Comparison of ENCODE assay signal across 13 cellular contexts in genomic region chr7:82036146-82036886, GRCh38.
DNase-seq lines count a peak whose midpoint lies in the region; ATAC-seq, FAIRE-seq and TF ChIP-seq lines count a peak whose summit lies in the region.
"Had no signal": no experiment of that assay in that cellular context is flagged by ENCODE, and none has a peak within 500 bp of the region (broad histone marks: within the 10 kb centered on the region; RNA-seq: fewer than 3 reads in every experiment).

No MANE protein-coding gene starts in this region.

- TF ChIP-seq POLR2A in IMR-90 (IDR thresholded peaks at IDR 0.05; ENCODE audit: low read depth, low read length) (no peak), body of pancreas (IDR thresholded peaks at IDR 0.05) (no peak)

- no peak for TF ChIP-seq RAD21 in IMR-90 (IDR thresholded peaks at IDR 0.05; ENCODE audit: low read length)

- dilution Hi-C loops in IMR-90 (cut with HindIII; ENCODE audit: low sequenced_read_pairs, unreplicated experiment), result no loop called here

- 0 out of 4 replicates have a peak, but pooled peaks cover 0 to 4% of the 10 kb centered on the region in 2 experiments for H3K79me1 ChIP-seq in IMR-90 (ENCODE audit: low read depth in 1 of 2, low read length in 2 of 2)

- peak overlapping the region; percentile 98 for H3K18ac ChIP-seq in IMR-90 (ENCODE audit: low read depth, low read length)

- H2AK5ac ChIP-seq in IMR-90 (ENCODE audit: low read depth, low read length), result peak overlapping the region; percentile 86

- 86% methylated on average over 1 of the region's 3 CpGs; no CpG with 5 or more reads in 1 of the 2 experiments for WGBS in IMR-90 (ENCODE audit: extremely low coverage in 2 of 2, insufficient read length in 1 of 2), 2 experiments
- WGBS in body of pancreas, 2 donors, result 64 to 68% methylated on average over 3 of the region's 3 CpGs

- H3K27me3 ChIP-seq in IMR-90 (ENCODE audit: control insufficient read depth, insufficient read depth, low read length) (no peaks in the 10 kb centered on the region), bronchial epithelial cell (ENCODE audit: control insufficient read depth, insufficient read depth, low read length) (no peaks in the 10 kb centered on the region), body of pancreas (no peaks in the 10 kb centered on the region)

- TSS peak; percentile 36 for BruUV-seq in IMR-90 (replicated peaks; lab: Mats Ljungman, UMichigan)

- H3K23ac ChIP-seq in IMR-90 (ENCODE audit: low read depth, low read length), result peak overlapping the region; percentile 96

- peaks cover 2% of the 10 kb centered on the region; the same call in 1 of the 2 replicates for H3K9me1 ChIP-seq in IMR-90 (ENCODE audit: insufficient read depth, low read length)

- peak overlapping the region; percentile 98 for H2BK120ac ChIP-seq in IMR-90 (ENCODE audit: low read depth, low read length)

- in situ Hi-C loops in IMR-90 (cut with MboI; ENCODE audit: low sequenced_read_pairs), result loop anchor here (25.0 kb wide), 1 partner anchor 551 kb away; no protein-coding TSS in a partner anchor

- H2BK5ac ChIP-seq in IMR-90 (ENCODE audit: low read depth, low read length, poor library complexity, severe bottlenecking), result peak overlapping the region; percentile 94

- no peak for FAIRE-seq in bronchial epithelial cell (lab: Jason Lieb, UNC)

- H4K5ac ChIP-seq in IMR-90 (ENCODE audit: low read depth, low read length), result peak overlapping the region; percentile 95

- TF ChIP-seq CTCF in IMR-90 (conservative IDR thresholded peaks at IDR 0.05; ENCODE audit: low read depth, low read length) (no peak), bronchial epithelial cell (IDR thresholded peaks at IDR 0.05; ENCODE audit: insufficient read depth, low read length, severe bottlenecking) (no peak), body of pancreas (IDR thresholded peaks at IDR 0.05) (no peak)

- ATAC-seq in IMR-90 (ENCODE audit: low read depth), result peak; percentile 94
- no peak for ATAC-seq in body of pancreas
- ATAC-seq: activated CD8-positive, alpha-beta T cell treated with anti-CD3 and anti-CD28 coated beads, Interleukin-2, amount 10 ng/mL, durations not matched to agents 7 days and 5 days had no signal

- peak overlapping the region; percentile 94 for H3K14ac ChIP-seq in IMR-90 (replicated peaks; ENCODE audit: low read depth, low read length)

- peak overlapping the region; percentile 21 for H2AK9ac ChIP-seq in IMR-90 (replicated peaks; ENCODE audit: low read depth, low read length, poor library complexity)

- H2BK20ac ChIP-seq in IMR-90 (ENCODE audit: low read depth, low read length), result peak overlapping the region; percentile 99

- peak overlapping the region; percentile 63; the same call in 1 of the 2 replicates for H3K4me2 ChIP-seq in IMR-90 (ENCODE audit: low read depth, low read length)

- H3K27ac ChIP-seq in IMR-90 (ENCODE audit: insufficient read depth, low read length), result peak overlapping the region; percentile 87
- no peak overlapping the region for H3K27ac ChIP-seq in body of pancreas

- peak overlapping the region; percentile 88 for H2BK15ac ChIP-seq in IMR-90 (ENCODE audit: low read depth, low read length)

- H3K9ac ChIP-seq in IMR-90 (ENCODE audit: low read depth, low read length), result no peak overlapping the region

- no peaks in the 10 kb centered on the region for H3K9me3 ChIP-seq in IMR-90 (ENCODE audit: control insufficient read depth, insufficient read depth, low read length)
- H3K9me3 ChIP-seq in body of pancreas, result no peaks in the 10 kb centered on the region

- H4K20me1 ChIP-seq in IMR-90 (ENCODE audit: insufficient read depth, low read length), result no peaks in the 10 kb centered on the region

- POLR2A ChIA-PET in IMR-90 (lab: Charles Lee; ENCODE audit: unreplicated experiment), result interaction anchor here (0.6 to 1.0 kb wide), 2 partner anchors 13 to 451 kb away, joined by 3 to 4 read pairs; no protein-coding TSS in a partner anchor

- H3K4ac ChIP-seq in IMR-90 (ENCODE audit: low read depth, low read length), result peak overlapping the region; percentile 96

- H3K56ac ChIP-seq in IMR-90 (ENCODE audit: extremely low read depth, insufficient read depth, low read length), result peak overlapping the region; percentile 88

- H3K4me3 ChIP-seq in IMR-90 (ENCODE audit: insufficient read depth, low read depth, low read length), result no peak overlapping the region
- no peak overlapping the region for H3K4me3 ChIP-seq in bronchial epithelial cell (ENCODE audit: low read depth, low read length)
- no peak overlapping the region for H3K4me3 ChIP-seq in body of pancreas

- H3K4me1 ChIP-seq in IMR-90 (ENCODE audit: control insufficient read depth, insufficient read depth, low read length) (peaks cover 8% of the 10 kb centered on the region), body of pancreas (no peaks in the 10 kb centered on the region)

- peak overlapping the region; percentile 97 for H4K91ac ChIP-seq in IMR-90 (ENCODE audit: insufficient read depth, low read depth, low read length)

- CTCF ChIA-PET in IMR-90 (lab: Yijun Ruan, JAX), result interaction anchor here (0.8 kb wide), 1 partner anchor 8 kb away, joined by 3 read pairs; no protein-coding TSS in a partner anchor

- intact Hi-C loops in IMR-90 (cut with micrococcal nuclease), result loop anchor here (1.0 kb wide), 1 partner anchor 534 kb away; no protein-coding TSS in a partner anchor
- intact Hi-C loops in body of pancreas (cut with DNase I), result no loop called here

- H4K8ac ChIP-seq in IMR-90 (ENCODE audit: low read depth in 2 of 2, low read length in 2 of 2), result peak overlapping the region; percentile 74 to 99

- no peaks in the 10 kb centered on the region for H3K36me3 ChIP-seq in IMR-90 (ENCODE audit: control insufficient read depth, insufficient read depth, low read length)
- H3K36me3 ChIP-seq in bronchial epithelial cell (ENCODE audit: control insufficient read depth, insufficient read depth, low read length), result no peaks in the 10 kb centered on the region
- H3K36me3 ChIP-seq in body of pancreas (replicated peaks in 1 of 2; ENCODE audit: insufficient read depth in 1 of 2, low read depth in 2 of 2), result no peaks in the 10 kb centered on the region

- DNase-seq in AG08395 (ENCODE audit: low spot score) (peak; percentile 67), IMR-90 (peak; percentile 91), bronchial epithelial cell (ENCODE audit: low read depth) (peak; percentile 47), lung microvascular endothelial cell (ENCODE audit: low read depth in 2 of 2) (peak; percentile 63 to 90), body of pancreas (no peak), HuH-7.5 (ENCODE audit: low spot score) (no peak), SKM-1 (lab: John Stamatoyannopoulos, UW; ENCODE audit: unreplicated experiment) (no peak)
- no peak for DNase-seq in central memory CD4-positive, alpha-beta T cell
- DNase-seq: activated CD8-positive, alpha-beta T cell treated with anti-CD3 and anti-CD28 coated beads, Interleukin-2, amount 10 ng/mL, durations not matched to agents 7 days and 5 days; activated naive CD4-positive, alpha-beta T cell treated with Interleukin-2 at 50 U/mL for 16 hours; NCI-H1417; NCI-H510A treated with DMSO at 0.1 percent for 48 hours; posterior cingulate gyrus had no signal

- H2AFZ ChIP-seq in IMR-90 (replicated peaks; ENCODE audit: low read length, poor library complexity), result peak overlapping the region; percentile 29

TF ChIP-seq in IMR-90, 13 proteins besides CTCF, POLR2A, EP300 and RAD21:
- TF ChIP-seq FOS (IDR thresholded peaks at IDR 0.05; ENCODE audit: low read depth, low read length) (0 out of 2 replicates have a peak, but pooled peaks have one; percentile 25), CHD1 (IDR thresholded peaks at IDR 0.05; ENCODE audit: low read depth, low read length) (no peak), RFX5 (IDR thresholded peaks at IDR 0.05; ENCODE audit: low read depth, low read length) (no peak), MAZ (IDR thresholded peaks at IDR 0.05; ENCODE audit: borderline replicate concordance, low read depth, low read length) (no peak), USF2 (IDR thresholded peaks at IDR 0.05; ENCODE audit: low read depth, low read length) (no peak), NFE2L2 (IDR thresholded peaks at IDR 0.05; ENCODE audit: low read depth, low read length) (peak; percentile 71), RCOR1 (IDR thresholded peaks at IDR 0.05; ENCODE audit: insufficient replicate concordance, low read length) (no peak), BHLHE40 (IDR thresholded peaks at IDR 0.05; ENCODE audit: low read depth, low read length) (peak; percentile 29; the same call in 1 of the 2 replicates), SMC3 (IDR thresholded peaks at IDR 0.05; ENCODE audit: low read depth, low read length) (no peak), CEBPB (IDR thresholded peaks at IDR 0.05; ENCODE audit: low read depth, low read length) (peak; percentile 18; the same call in 1 of the 2 replicates), MXI1 (IDR thresholded peaks at IDR 0.05; ENCODE audit: borderline replicate concordance, low read depth, low read length) (no peak), MAFK (IDR thresholded peaks at IDR 0.05; ENCODE audit: low read depth, low read length) (peak; percentile 48; the same call in 1 of the 2 replicates), ELK1 (IDR thresholded peaks at IDR 0.05; ENCODE audit: borderline replicate concordance, low read depth, low read length) (no peak)

Comparison
In these comparisons a context has a peak if more than half of its experiments do, and no peak if none do; other contexts are left out.
1. DNase-seq: peak in AG08395 (single experiment), IMR-90 (single experiment), bronchial epithelial cell (single experiment) and lung microvascular endothelial cell (2 of 2); none in body of pancreas (0 of 4), HuH-7.5 (single experiment), SKM-1 (single experiment) and central memory CD4-positive, alpha-beta T cell (single experiment).